ENCODE assay signal across 9 cellular contexts in the genomic region with DNA sequence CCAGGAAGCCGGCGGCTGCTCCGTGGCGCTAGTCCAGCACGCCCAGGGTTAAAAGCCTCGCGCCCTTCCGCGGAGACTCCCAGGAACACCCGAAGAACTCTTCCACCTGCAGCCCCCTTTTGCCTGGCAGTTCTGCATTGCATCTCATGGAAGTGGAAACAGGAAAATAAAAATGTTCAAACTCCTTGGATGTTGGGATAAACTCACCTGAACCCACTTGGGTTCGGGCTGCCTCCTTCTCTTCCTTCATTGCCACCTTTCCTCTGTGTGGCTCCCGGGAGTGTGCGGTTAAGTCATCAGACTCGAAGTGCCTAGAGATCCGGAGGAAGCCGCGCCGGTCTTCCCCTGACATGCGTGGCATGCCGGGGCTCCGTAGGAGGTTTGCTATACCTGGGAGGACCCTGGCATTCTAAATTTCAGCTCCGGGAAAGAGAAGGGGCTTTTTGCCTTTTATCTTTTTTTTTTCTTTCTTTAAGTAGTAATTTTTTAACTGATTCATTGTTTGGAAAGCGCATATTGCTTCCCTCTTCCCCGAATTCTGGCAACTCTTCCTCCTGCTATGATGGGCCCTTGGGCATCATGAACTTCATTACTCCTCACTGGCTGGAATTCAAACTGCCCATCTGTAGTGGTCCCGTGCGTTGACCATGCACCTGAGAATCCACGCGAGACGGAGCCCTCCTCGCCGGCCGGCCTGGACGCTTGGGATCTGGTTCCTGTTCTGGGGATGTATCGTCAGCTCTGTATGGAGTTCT.
A peak's percentile ranks its signal among the peaks of the same experiment; 100 is the strongest.
DNase-seq lines count a peak whose midpoint lies in the region; ATAC-seq and TF ChIP-seq lines count a peak whose summit lies in the region.
"Had no signal": no experiment of that assay in that cellular context is flagged by ENCODE, and none has a peak within 500 bp of the region (broad histone marks: within the 10 kb centered on the region; RNA-seq: fewer than 3 reads in every experiment).

No MANE protein-coding gene starts in this region.

- WGBS in H9 (ENCODE audit: extremely low coverage, insufficient read length, low lambda C conversion rate), result no CpG with 5 or more reads among the region's 34 CpGs

- no peak overlapping the region for H4K91ac ChIP-seq in H9 (ENCODE audit: insufficient read length, low read depth, low read length)

- H3K9ac ChIP-seq in H9 (ENCODE audit: extremely low read depth, insufficient read length, low read length), result no peak overlapping the region
- H3K9ac ChIP-seq in skeletal muscle tissue (ENCODE audit: low read depth in 1 of 3, low read length in 3 of 3), result peak overlapping the region in 1 of 3 donors; percentile 40

- H3K14ac ChIP-seq in H9 (ENCODE audit: insufficient read depth, low read length), result no peak overlapping the region

- no peak overlapping the region for H3T11ph ChIP-seq in H9 (ENCODE audit: low read length)

- no peak overlapping the region for H2AK5ac ChIP-seq in H9 (ENCODE audit: insufficient read length, low read length)

- no peaks in the 10 kb centered on the region for H3K9me3 Mint-ChIP-seq in H9
- no peaks in the 10 kb centered on the region for H3K9me3 Mint-ChIP-seq in activated T-helper 2 cell treated with anti-CD3 and anti-CD28 coated beads, Interferon-gamma antibody, Interleukin-2, Interleukin-4, amounts not matched to agents 10 μg/mL and 5 μg/mL and 100 μg/mL, durations not matched to agents 14 hours and 24 hours and 36 hours
- no peaks in the 10 kb centered on the region for H3K9me3 Mint-ChIP-seq in activated naive CD8-positive, alpha-beta T cell treated with anti-CD3 and anti-CD28 coated beads, Interleukin-2, amount 50 U/mL, for 24 hours

- no peaks in the 10 kb centered on the region for H3K36me3 ChIP-seq in skeletal muscle tissue (ENCODE audit: control insufficient read depth in 3 of 3, insufficient read depth in 3 of 3, low read length in 3 of 3)

- H3K4me1 ChIP-seq in H9 (ENCODE audit: insufficient read depth, low read length) (peaks cover 9% of the 10 kb centered on the region; the same call in 1 of the 2 replicates), skeletal muscle tissue (ENCODE audit: control insufficient read depth in 3 of 3, insufficient read depth in 3 of 3, low read length in 3 of 3) (peaks cover 15 to 24% (median 23%) of the 10 kb centered on the region in 3 donors)

- peak overlapping the region; percentile 91 to 92 for H3K4me3 Mint-ChIP-seq in H9
- peak overlapping the region; percentile 4 for H3K4me3 Mint-ChIP-seq in activated T-helper 2 cell treated with anti-CD3 and anti-CD28 coated beads, Interferon-gamma antibody, Interleukin-2, Interleukin-4, amounts not matched to agents 10 μg/mL and 5 μg/mL and 100 μg/mL, durations not matched to agents 14 hours and 24 hours and 36 hours (ENCODE audit: low read depth)
- H3K4me3 Mint-ChIP-seq in activated naive CD8-positive, alpha-beta T cell treated with anti-CD3 and anti-CD28 coated beads, Interleukin-2, amount 50 U/mL, for 24 hours, result no peak overlapping the region
- H3K4me3 Mint-ChIP-seq: central memory CD8-positive, alpha-beta T cell had no signal

- no peak for TF ChIP-seq CTCF in H9 (conservative IDR thresholded peaks at IDR 0.05)

- H3K4ac ChIP-seq in H9 (ENCODE audit: low read depth, low read length), result no peak overlapping the region

- H2BK20ac ChIP-seq in H9 (ENCODE audit: low read depth, low read length, poor library complexity, severe bottlenecking), result no peak overlapping the region

- H4K20me1 ChIP-seq in H9 (ENCODE audit: control insufficient read depth, insufficient read depth, insufficient read length), result no peaks in the 10 kb centered on the region

- H4K5ac ChIP-seq in H9 (ENCODE audit: insufficient read length, low read depth, low read length), result no peak overlapping the region

- no peak overlapping the region for H4K8ac ChIP-seq in H9 (replicated peaks; ENCODE audit: insufficient read length, low read depth, low read length)

- H3K36me3 Mint-ChIP-seq in H9 (ENCODE audit: insufficient read depth in 1 of 3, low read depth in 3 of 3), result no peaks in the 10 kb centered on the region
- H3K36me3 Mint-ChIP-seq in activated T-helper 2 cell treated with anti-CD3 and anti-CD28 coated beads, Interferon-gamma antibody, Interleukin-2, Interleukin-4, amounts not matched to agents 10 μg/mL and 5 μg/mL and 100 μg/mL, durations not matched to agents 14 hours and 24 hours and 36 hours (ENCODE audit: low read depth), result no peaks in the 10 kb centered on the region
- H3K36me3 Mint-ChIP-seq in activated naive CD8-positive, alpha-beta T cell treated with anti-CD3 and anti-CD28 coated beads, Interleukin-2, amount 50 U/mL, for 24 hours (ENCODE audit: low read depth), result no peaks in the 10 kb centered on the region

- no peaks in the 10 kb centered on the region for H3K9me3 ChIP-seq in H9 (ENCODE audit: control insufficient read depth, low read depth, low read length)
- H3K9me3 ChIP-seq in skeletal muscle tissue (ENCODE audit: control insufficient read depth in 3 of 3, low read length in 3 of 3), result no peaks in the 10 kb centered on the region

- H3K4me1 Mint-ChIP-seq in H9, result peaks cover 49% of the 10 kb centered on the region in 2 experiments
- no peaks in the 10 kb centered on the region for H3K4me1 Mint-ChIP-seq in activated T-helper 2 cell treated with anti-CD3 and anti-CD28 coated beads, Interferon-gamma antibody, Interleukin-2, Interleukin-4, amounts not matched to agents 10 μg/mL and 5 μg/mL and 100 μg/mL, durations not matched to agents 14 hours and 24 hours and 36 hours (ENCODE audit: low read depth)
- no peaks in the 10 kb centered on the region for H3K4me1 Mint-ChIP-seq in activated naive CD8-positive, alpha-beta T cell treated with anti-CD3 and anti-CD28 coated beads, Interleukin-2, amount 50 U/mL, for 24 hours
- H3K4me1 Mint-ChIP-seq: central memory CD8-positive, alpha-beta T cell had no signal

- peaks cover 21% of the 10 kb centered on the region for H3K23me2 ChIP-seq in H9 (ENCODE audit: insufficient read length, low read depth, low read length, poor library complexity, severe bottlenecking)

- H3K79me1 ChIP-seq in H9 (ENCODE audit: insufficient read depth, low read depth, low read length, poor library complexity, severe bottlenecking), result no peaks in the 10 kb centered on the region

- no peak overlapping the region for H3K56ac ChIP-seq in H9 (ENCODE audit: insufficient read length, low read depth, low read length)

- H3K79me2 ChIP-seq in H9 (ENCODE audit: insufficient read depth, low read length), result no peaks in the 10 kb centered on the region

- peak overlapping the region in 1 of 3 experiments; percentile 65; a peak in 2 of 7 replicates for H3K27ac Mint-ChIP-seq in H9
- no peak overlapping the region for H3K27ac Mint-ChIP-seq in activated T-helper 2 cell treated with anti-CD3 and anti-CD28 coated beads, Interferon-gamma antibody, Interleukin-2, Interleukin-4, amounts not matched to agents 10 μg/mL and 5 μg/mL and 100 μg/mL, durations not matched to agents 14 hours and 24 hours and 36 hours
- H3K27ac Mint-ChIP-seq in activated naive CD8-positive, alpha-beta T cell treated with anti-CD3 and anti-CD28 coated beads, Interleukin-2, amount 50 U/mL, for 24 hours, result no peak overlapping the region

- ATAC-seq in GM18907 (IDR thresholded peaks at IDR 0.05; ENCODE audit: unreplicated experiment), result no peak
- no peak for ATAC-seq in activated naive CD8-positive, alpha-beta T cell treated with anti-CD3 and anti-CD28 coated beads, Interleukin-2, amount 50 U/mL, for 24 hours

- intact Hi-C loops in activated T-helper 2 cell treated with anti-CD3 and anti-CD28 coated beads, Interferon-gamma antibody, Interleukin-2, Interleukin-4, amounts not matched to agents 10 μg/mL and 5 μg/mL and 100 μg/mL, durations not matched to agents 14 hours and 24 hours and 36 hours (cut with micrococcal nuclease), result loop anchor here (10.0 kb wide), 1 partner anchor 145 kb away; no protein-coding TSS in a partner anchor

- H3K4me3 ChIP-seq in iPS-11a (ENCODE audit: low read depth, low read length), result peak overlapping the region; percentile 55
- peak overlapping the region; percentile 69 to 79 (median 78) for H3K4me3 ChIP-seq in skeletal muscle tissue (ENCODE audit: low read length in 3 of 3)

- no peak overlapping the region for H3K18ac ChIP-seq in H9 (ENCODE audit: insufficient read length, low read depth, low read length)

- no peak overlapping the region for H2BK120ac ChIP-seq in H9 (ENCODE audit: low read depth, low read length, poor library complexity, severe bottlenecking)

- H3K27ac ChIP-seq in H9 (ENCODE audit: insufficient read length, low read depth, low read length), result no peak overlapping the region
- H3K27ac ChIP-seq in skeletal muscle tissue (ENCODE audit: low read depth, low read length), result no peak overlapping the region

- DNase-seq in H9 (peak; percentile 35), GM19238 (ENCODE audit: insufficient read length, low spot score) (no peak), cortex of kidney (lab: John Stamatoyannopoulos, UW) (no peak)
- no peak for DNase-seq in activated T-helper 2 cell treated with anti-CD3 and anti-CD28 coated beads, Interferon-gamma antibody, Interleukin-2, Interleukin-4, amounts not matched to agents 10 μg/mL and 5 μg/mL and 100 μg/mL, durations not matched to agents 14 hours and 24 hours and 36 hours (ENCODE audit: low spot score)
- no peak for DNase-seq in activated naive CD8-positive, alpha-beta T cell treated with anti-CD3 and anti-CD28 coated beads, Interleukin-2, amount 50 U/mL, for 24 hours

- no peak overlapping the region for H2BK12ac ChIP-seq in H9 (ENCODE audit: insufficient read length, low read depth, low read length)

- H2BK5ac ChIP-seq in H9 (ENCODE audit: insufficient read length, low read length), result no peak overlapping the region

- H3K23ac ChIP-seq in H9 (ENCODE audit: insufficient read length, low read depth, low read length), result no peak overlapping the region

- H2AFZ ChIP-seq in H9 (ENCODE audit: low read length), result no peak overlapping the region

- H3K4me2 ChIP-seq in H9 (ENCODE audit: insufficient read depth, insufficient read length, low read length), result peak overlapping the region; percentile 69

- peaks cover 87% of the 10 kb centered on the region for H3K27me3 Mint-ChIP-seq in H9 (ENCODE audit: low read depth)
- peaks cover 31% of the 10 kb centered on the region for H3K27me3 Mint-ChIP-seq in activated T-helper 2 cell treated with anti-CD3 and anti-CD28 coated beads, Interferon-gamma antibody, Interleukin-2, Interleukin-4, amounts not matched to agents 10 μg/mL and 5 μg/mL and 100 μg/mL, durations not matched to agents 14 hours and 24 hours and 36 hours (ENCODE audit: low read depth)
- peaks cover 41% of the 10 kb centered on the region for H3K27me3 Mint-ChIP-seq in activated naive CD8-positive, alpha-beta T cell treated with anti-CD3 and anti-CD28 coated beads, Interleukin-2, amount 50 U/mL, for 24 hours

- peaks cover 16% of the 10 kb centered on the region for H3K27me3 ChIP-seq in H9 (ENCODE audit: insufficient read depth, low read length)
- peaks cover 21 to 29% (median 26%) of the 10 kb centered on the region in 3 donors for H3K27me3 ChIP-seq in skeletal muscle tissue (ENCODE audit: control insufficient read depth in 3 of 3, insufficient read depth in 3 of 3, low read length in 3 of 3)

- no peak overlapping the region for H2BK15ac ChIP-seq in H9 (ENCODE audit: low read depth, low read length)
